ENCODE assay signal across 8 cellular contexts in the genomic region with DNA sequence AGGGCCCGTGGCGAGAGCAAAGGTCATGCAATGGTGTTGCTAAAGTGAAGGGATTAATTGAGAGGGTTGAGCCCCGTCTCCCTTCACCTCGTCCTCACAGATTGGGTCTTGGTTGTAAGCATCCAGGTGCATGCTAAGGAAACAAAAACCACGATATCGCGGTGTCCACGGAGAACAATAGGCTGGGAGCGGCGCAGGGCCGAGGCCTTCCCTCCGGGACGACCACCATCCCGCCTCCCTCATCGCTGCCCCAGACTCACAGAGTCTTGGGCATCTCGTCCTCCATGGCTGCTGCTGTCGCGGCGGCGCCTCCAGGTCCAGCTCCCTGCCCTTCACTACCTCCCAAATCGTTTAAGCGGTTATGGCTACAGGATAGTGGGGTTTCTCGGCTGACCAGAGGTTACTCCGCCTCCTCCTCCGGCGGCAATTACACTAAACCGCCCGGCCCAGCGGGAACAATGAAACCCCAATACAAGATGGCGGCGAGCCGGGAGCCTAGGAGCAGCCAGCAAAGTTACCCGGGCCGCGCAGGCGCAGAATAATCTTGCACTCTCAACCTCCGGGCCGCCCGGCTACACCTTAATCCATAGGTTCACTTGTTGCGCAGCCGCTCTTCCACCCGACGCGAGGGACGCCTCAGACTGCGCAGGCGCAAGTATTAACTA. TPM values are rescaled to one million over a fixed set of nuclear protein-coding genes. Genes with fewer than 3 reads are reported as not detected.
A peak's percentile ranks its signal among the peaks of the same experiment; 100 is the strongest.
DNase-seq lines count a peak whose midpoint lies in the region; ATAC-seq and TF ChIP-seq lines count a peak whose summit lies in the region.

Gene TIA1, minus strand, starts transcription at position 484 of the 665 bp plus-strand sequence. Its CDS starts 198 bp downstream, at position 286.

- no peaks in the 10 kb centered on the region for H3K27me3 Mint-ChIP-seq in activated naive CD4-positive, alpha-beta T cell treated with anti-CD3 and anti-CD28 coated beads, Interleukin-2, amount 50 U/mL, for 24 hours

- peak within 1 kb of the TSS; percentile 94 for H2AFZ ChIP-seq in osteoblast (ENCODE audit: low read length)

- H3K27me3 ChIP-seq in GM06990 (replicated peaks; ENCODE audit: control insufficient read depth, insufficient read depth, low read length) = no peaks in the 10 kb centered on the region
- H3K27me3 ChIP-seq in osteoblast (ENCODE audit: insufficient read depth, low read length) = no peaks in the 10 kb centered on the region
- H3K27me3 ChIP-seq in thoracic aorta (replicated peaks; ENCODE audit: insufficient read depth) = no peaks in the 10 kb centered on the region

- peak within 1 kb of the TSS; percentile 85 for H3K4me3 ChIP-seq in GM06990 (replicated peaks; ENCODE audit: low read depth, low read length)
- H3K4me3 ChIP-seq in osteoblast (ENCODE audit: insufficient read depth, low read length) = peak within 1 kb of the TSS; percentile 80
- H3K4me3 ChIP-seq in thoracic aorta = peak within 1 kb of the TSS; percentile 92

- DNase-seq in GM06990 (ENCODE audit: extremely low read depth, insufficient read length) (peak; percentile 97), NCI-H1092 (lab: John Stamatoyannopoulos, UW) (peak; percentile 96), glomerular visceral epithelial cell (ENCODE audit: extremely low spot score) (peak; percentile 98), osteoblast (ENCODE audit: insufficient read length, low spot score, missing footprints) (peak; percentile 97), thoracic aorta (ENCODE audit: low spot score) (peak; percentile 94)

- peaks cover 23% of the 10 kb centered on the region for H4K20me1 ChIP-seq in osteoblast (ENCODE audit: insufficient read depth, low read length)

- H3K27ac ChIP-seq in osteoblast (ENCODE audit: low read depth, low read length) (peak within 1 kb of the TSS; percentile 88), thoracic aorta (peak within 1 kb of the TSS; percentile 95 to 96)

- H3K9me3 ChIP-seq in osteoblast (ENCODE audit: low read depth, low read length) (no peaks in the 10 kb centered on the region), thoracic aorta (no peaks in the 10 kb centered on the region)

- H3K4me1 ChIP-seq in osteoblast (ENCODE audit: insufficient read depth, low read length) (peaks cover 8% of the 10 kb centered on the region), thoracic aorta (ENCODE audit: control insufficient read depth in 1 of 2, low read depth in 2 of 2) (peaks cover 21 to 28% of the 10 kb centered on the region in 2 donors)

- peak; percentile 93 for ATAC-seq in HG02588 (IDR thresholded peaks at IDR 0.05; ENCODE audit: unreplicated experiment)
- ATAC-seq in SK-N-SH treated with all-trans-retinoic acid at 6 μM for 48 hours = peak; percentile 97
- ATAC-seq in thoracic aorta (ENCODE audit: insufficient number of reproducible peaks, low FRiP score, low read depth) = peak; percentile 96

- TF ChIP-seq CTCF in GM06990 (IDR thresholded peaks at IDR 0.05; ENCODE audit: insufficient read depth, low read length, poor library complexity, severe bottlenecking) (no peak), osteoblast (IDR thresholded peaks at IDR 0.05; ENCODE audit: extremely low read depth, low read depth, low read length) (no peak), thoracic aorta (IDR thresholded peaks at IDR 0.05) (no peak)

- H3K27ac Mint-ChIP-seq in activated naive CD4-positive, alpha-beta T cell treated with anti-CD3 and anti-CD28 coated beads, Interleukin-2, amount 50 U/mL, for 24 hours = peak within 1 kb of the TSS; percentile 99

- peak within 1 kb of the TSS; percentile 100 for H3K4me3 Mint-ChIP-seq in activated naive CD4-positive, alpha-beta T cell treated with anti-CD3 and anti-CD28 coated beads, Interleukin-2, amount 50 U/mL, for 24 hours

- H3K79me2 ChIP-seq in osteoblast (ENCODE audit: insufficient read depth, low read length) = peaks cover 51% of the 10 kb centered on the region

- no peaks in the 10 kb centered on the region; the same call in 1 of the 2 replicates for H3K36me3 ChIP-seq in GM06990 (ENCODE audit: control insufficient read depth, insufficient read depth, low read length)
- no peaks in the 10 kb centered on the region for H3K36me3 ChIP-seq in osteoblast (ENCODE audit: insufficient read depth, low read length)
- no peaks in the 10 kb centered on the region for H3K36me3 ChIP-seq in thoracic aorta

- peak within 1 kb of the TSS; percentile 82 for H3K4me2 ChIP-seq in osteoblast (ENCODE audit: insufficient read depth, low read length)

- no peaks in the 10 kb centered on the region for H3K9me3 Mint-ChIP-seq in activated naive CD4-positive, alpha-beta T cell treated with anti-CD3 and anti-CD28 coated beads, Interleukin-2, amount 50 U/mL, for 24 hours

- H3K4me1 Mint-ChIP-seq in activated naive CD4-positive, alpha-beta T cell treated with anti-CD3 and anti-CD28 coated beads, Interleukin-2, amount 50 U/mL, for 24 hours = peaks cover 37% of the 10 kb centered on the region

- peaks cover 3% of the 10 kb centered on the region for H3K36me3 Mint-ChIP-seq in activated naive CD4-positive, alpha-beta T cell treated with anti-CD3 and anti-CD28 coated beads, Interleukin-2, amount 50 U/mL, for 24 hours

TF ChIP-seq in SK-N-SH treated with all-trans-retinoic acid at 6 μM for 48 hours, 23 proteins besides CTCF, POLR2A, EP300 and RAD21:
- TF ChIP-seq GLIS3 (CRISPR knock-in tag; IDR thresholded peaks at IDR 0.05) = no peak
- TF ChIP-seq ZNF8 (CRISPR knock-in tag; IDR thresholded peaks at IDR 0.05) = no peak
- peak; percentile 63; the same call in 1 of the 2 replicates for TF ChIP-seq ZFP3 (CRISPR knock-in tag; IDR thresholded peaks at IDR 0.05)

RNA-seq across cellular contexts. Expression of gene TIA1, which starts in this region (rescaled TPM):
- total RNA-seq in osteoblast = 87.6 and 92.5 TPM in 2 replicates
- 100 to 1,000 TPM in 1 of 2 donors, 10 to 100 TPM in 1; 56.7 to 127 TPM for total RNA-seq in thoracic aorta

Comparison
In these comparisons a context has a peak if more than half of its experiments do, and no peak if none do; other contexts are left out.
1. Peak in every context shown above with its lines: DNase-seq, ATAC-seq, H3K4me3 ChIP-seq and H3K27ac ChIP-seq.